In genomic region chr10:125707852-125708468, GRCh38 we compare ENCODE assay signal across 10 cellular contexts. TPM values are rescaled to one million over a fixed set of nuclear protein-coding genes. Genes with fewer than 3 reads are reported as not detected.
DNase-seq lines count a peak whose midpoint lies in the region; ATAC-seq, FAIRE-seq and TF ChIP-seq lines count a peak whose summit lies in the region.
"Had no signal": no experiment of that assay in that cellular context is flagged by ENCODE, and none has a peak within 500 bp of the region (broad histone marks: within the 10 kb centered on the region; RNA-seq: fewer than 3 reads in every experiment).

No MANE protein-coding gene starts in this region.

- H3K4me2 ChIP-seq in A549 = peak overlapping the region; percentile 74

- intact Hi-C loops in CD8-positive, alpha-beta T cell (cut with DNase I, micrococcal nuclease) = no loop called here

- no peaks in the 10 kb centered on the region for H3K4me1 Mint-ChIP-seq in CD8-positive, alpha-beta T cell (ENCODE audit: low read depth)

- H3K4me1 ChIP-seq in A549 = peaks cover 27% of the 10 kb centered on the region
- no peaks in the 10 kb centered on the region for H3K4me1 ChIP-seq in CD8-positive, alpha-beta T cell (ENCODE audit: insufficient read depth, low read length)

- FAIRE-seq in A549 (lab: Jason Lieb, UNC) = peak; percentile 84

- WGBS in A549 (ENCODE audit: missing lambda C conversion rate) = 16% methylated on average over 2 of the region's 2 CpGs

- POLR2A ChIA-PET in A549 (lab: Yijun Ruan, JAX) = interaction anchor here (1.0 to 2.3 kb wide), 2 partner anchors 12 to 13 kb away, joined by 3 to 20 read pairs; partner anchors contain the start of gene EDRF1
- POLR2A ChIA-PET in CD8-positive, alpha-beta T cell (lab: Charles Lee) = no interaction called here

- ATAC-seq in A549 = peak; percentile 87 to 96
- peak; percentile 69 for ATAC-seq in GM19452 (IDR thresholded peaks at IDR 0.05; ENCODE audit: unreplicated experiment)
- peak; percentile 54 for ATAC-seq in HG03571 (IDR thresholded peaks at IDR 0.05; ENCODE audit: unreplicated experiment)
- ATAC-seq in CD8-positive, alpha-beta T cell = no peak
- ATAC-seq in GM19035 (IDR thresholded peaks at IDR 0.05; ENCODE audit: unreplicated experiment) = no peak
- ATAC-seq in GM21528 (IDR thresholded peaks at IDR 0.05; ENCODE audit: low FRiP score, unreplicated experiment) = no peak

- H3K27ac Mint-ChIP-seq in CD8-positive, alpha-beta T cell = no peak overlapping the region

- peak overlapping the region; percentile 58 to 76; a peak in 5 of 6 replicates for H3K27ac ChIP-seq in A549
- H3K27ac ChIP-seq in CD8-positive, alpha-beta T cell (ENCODE audit: low read depth, low read length) = no peak overlapping the region

- peak; percentile 50 to 80 for DNase-seq in A549 (ENCODE audit: low read depth in 1 of 2, low spot score in 1 of 2)
- DNase-seq in fibroblast of villous mesenchyme (ENCODE audit: low read depth) = peak; percentile 80
- no peak for DNase-seq in CD8-positive, alpha-beta T cell
- no peak for DNase-seq in Ammon's horn (ENCODE audit: low spot score)
- DNase-seq: occipital lobe; stimulated activated CD8-positive, alpha-beta memory T cell treated with anti-CD3 and anti-CD28 coated beads, Interleukin-4, amount 100 ng/mL, for 48 hours had no signal

- no peaks in the 10 kb centered on the region for H3K36me3 Mint-ChIP-seq in CD8-positive, alpha-beta T cell

- H3K4me3 Mint-ChIP-seq in CD8-positive, alpha-beta T cell = no peak overlapping the region

- no peaks in the 10 kb centered on the region for H3K36me3 ChIP-seq in CD8-positive, alpha-beta T cell (ENCODE audit: insufficient read depth, low read length)

- TF ChIP-seq POLR2A in A549 (IDR thresholded peaks at IDR 0.05; ENCODE audit: low read length) = no peak

- no peaks in the 10 kb centered on the region for H3K9me3 ChIP-seq in A549
- no peaks in the 10 kb centered on the region for H3K9me3 ChIP-seq in CD8-positive, alpha-beta T cell (ENCODE audit: low read length)

- no peak for TF ChIP-seq EP300 in A549 (IDR thresholded peaks at IDR 0.05)

- H3K4me3 ChIP-seq in A549 = no peak overlapping the region
- no peak overlapping the region for H3K4me3 ChIP-seq in fibroblast of villous mesenchyme (ENCODE audit: low read depth, low read length)
- no peak overlapping the region for H3K4me3 ChIP-seq in CD8-positive, alpha-beta T cell (ENCODE audit: low read depth, low read length)

- H3K9me3 Mint-ChIP-seq in CD8-positive, alpha-beta T cell = peaks cover 16% of the 10 kb centered on the region

- TF ChIP-seq RAD21 in A549 (conservative IDR thresholded peaks at IDR 0.05 in 1 of 2, IDR thresholded peaks at IDR 0.05 in 1 of 2) = no peak

- H3K27me3 Mint-ChIP-seq in CD8-positive, alpha-beta T cell (ENCODE audit: low read depth) = no peaks in the 10 kb centered on the region

- CTCF ChIA-PET in A549 (lab: Yijun Ruan, JAX) = interaction anchor here (0.6 to 1.4 kb wide), 4 partner anchors 11 to 1099 kb away, joined by 3 to 4 read pairs (median 4); no protein-coding TSS in a partner anchor
- CTCF ChIA-PET in CD8-positive, alpha-beta T cell (lab: Charles Lee) = no interaction called here

- H3K27me3 ChIP-seq in CD8-positive, alpha-beta T cell (ENCODE audit: insufficient read depth, low read length) = no peaks in the 10 kb centered on the region

- TF ChIP-seq CTCF in A549 (IDR thresholded peaks at IDR 0.05) = no peak
- TF ChIP-seq CTCF in fibroblast of villous mesenchyme (IDR thresholded peaks at IDR 0.05; ENCODE audit: insufficient read depth, low read depth, low read length) = no peak
- no peak for TF ChIP-seq CTCF in CD8-positive, alpha-beta T cell (IDR thresholded peaks at IDR 0.05)

TF ChIP-seq in A549, 52 proteins besides CTCF, POLR2A, EP300 and RAD21:
- 0 out of 2 replicates have a peak, but pooled peaks have one; percentile 30 for TF ChIP-seq JUNB (IDR thresholded peaks at IDR 0.05)
- 0 out of 2 replicates have a peak, but pooled peaks have one; percentile 36 for TF ChIP-seq FOSL2 (IDR thresholded peaks at IDR 0.05)
- TF ChIP-seq FOSL2 (CRISPR knock-in tag; IDR thresholded peaks at IDR 0.05) = peak; percentile 75
- TF ChIP-seq HOXB13 (CRISPR knock-in tag; IDR thresholded peaks at IDR 0.05; ENCODE audit: low read depth) = no peak

RNA-seq across cellular contexts. Expression of gene EDRF1, which starts 11.5 kb away (rescaled TPM):
- 31.1 and 37.9 TPM in 2 replicates for polyA plus RNA-seq in A549 (2011; rRNA removed)
- polyA plus RNA-seq in A549 (2012; cell fraction: cytosol; rRNA removed) = 10.0 and 10.2 TPM in 2 replicates
- polyA plus RNA-seq in A549 (2012; cell fraction: nucleus; rRNA removed) = 16.4 and 21.5 TPM in 2 replicates
- 19.7 to 21.1 TPM (median 20.0 TPM) in 3 replicates for polyA plus RNA-seq in A549 (2017; fragmentation: RNase III; extraction: RNeasy Plus Mini Kit Qiagen cat#74134 plus additional on column Dnase treatment)
- polyA minus RNA-seq in A549 (2011; rRNA and poly(A)+ RNA removed) = 19.4 and 27.6 TPM in 2 replicates
- total RNA-seq in fibroblast of villous mesenchyme = 20.9 and 29.8 TPM in 2 replicates
- 10 to 100 TPM; 46.9 to 49.0 TPM for total RNA-seq in CD8-positive, alpha-beta T cell

RNA-seq across cellular contexts. Expression of gene TEX36, which starts 25.0 kb away (rescaled TPM):
- polyA plus RNA-seq in A549 (2011; rRNA removed) = not detected in 2 replicates
- polyA plus RNA-seq in A549 (2012; cell fraction: cytosol; rRNA removed) = not detected in 2 replicates
- polyA plus RNA-seq in A549 (2012; cell fraction: nucleus; rRNA removed) = not detected in 2 replicates
- not detected in 3 replicates for polyA plus RNA-seq in A549 (2017; fragmentation: RNase III; extraction: RNeasy Plus Mini Kit Qiagen cat#74134 plus additional on column Dnase treatment)
- polyA minus RNA-seq in A549 (2011; rRNA and poly(A)+ RNA removed) = not detected in 2 replicates
- total RNA-seq in fibroblast of villous mesenchyme = not detected in 2 replicates
- total RNA-seq in CD8-positive, alpha-beta T cell = not detected
- total RNA-seq: occipital lobe had no signal

Comparison
In these comparisons a context has a peak if more than half of its experiments do, and no peak if none do; other contexts are left out.
1. ATAC-seq: peak in A549 (2 of 2), GM19452 (single experiment) and HG03571 (single experiment); none in CD8-positive, alpha-beta T cell (single experiment), GM19035 (single experiment) and GM21528 (single experiment).
2. DNase-seq: peak in A549 (2 of 2) and fibroblast of villous mesenchyme (single experiment); none in CD8-positive, alpha-beta T cell (0 of 7) and Ammon's horn (single experiment).